1 cellular context compared by ENCODE assay signal in the genomic region with DNA sequence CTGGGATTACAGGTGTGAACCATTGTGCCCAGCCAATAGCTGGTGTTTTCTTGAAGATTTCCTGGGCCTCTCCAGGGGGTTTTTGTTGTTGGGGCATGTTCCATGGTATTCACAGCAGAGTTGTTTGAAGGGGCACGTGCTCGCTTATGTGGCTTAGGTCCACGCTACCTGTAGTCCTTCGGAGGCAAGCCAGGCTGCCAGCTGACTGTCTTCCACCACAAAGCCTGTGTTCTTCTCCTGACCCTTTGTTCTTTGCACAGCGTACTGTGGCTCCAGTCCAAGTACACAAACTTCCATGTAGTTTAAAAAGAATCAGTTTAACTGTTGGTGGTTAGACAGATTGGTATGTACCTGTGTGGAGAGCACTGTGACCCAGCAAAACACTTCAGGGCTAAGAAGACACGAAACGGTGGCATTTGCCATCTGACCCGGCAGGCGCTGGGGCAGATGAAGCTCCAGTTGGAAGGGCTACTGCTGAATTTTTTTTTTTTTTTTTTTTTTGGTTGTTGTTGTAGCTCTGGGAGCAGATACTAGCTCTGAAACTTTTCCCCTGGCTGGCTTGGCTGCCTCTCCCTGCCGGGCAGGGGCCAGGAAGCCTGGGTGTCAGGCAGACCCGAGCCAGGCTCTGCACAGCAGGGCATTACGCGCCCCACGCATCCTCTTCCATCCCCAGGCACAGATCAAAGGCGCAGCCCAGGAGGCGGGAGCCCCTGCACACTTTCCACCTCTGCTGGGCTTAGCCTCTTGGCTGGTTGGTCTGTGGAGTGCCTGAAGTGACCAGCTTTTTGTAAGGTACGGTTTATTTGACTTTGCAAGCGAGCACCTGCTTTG.
TF ChIP-seq lines count a peak whose summit lies in the region.

No MANE protein-coding gene starts in this region.

TF ChIP-seq in H1, 55 proteins besides CTCF, POLR2A, EP300 and RAD21 (continued from another document):
- TF ChIP-seq, protein P1, sequence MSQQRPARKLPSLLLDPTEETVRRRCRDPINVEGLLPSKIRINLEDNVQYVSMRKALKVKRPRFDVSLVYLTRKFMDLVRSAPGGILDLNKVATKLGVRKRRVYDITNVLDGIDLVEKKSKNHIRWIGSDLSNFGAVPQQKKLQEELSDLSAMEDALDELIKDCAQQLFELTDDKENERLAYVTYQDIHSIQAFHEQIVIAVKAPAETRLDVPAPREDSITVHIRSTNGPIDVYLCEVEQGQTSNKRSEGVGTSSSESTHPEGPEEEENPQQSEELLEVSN (IDR thresholded peaks at IDR 0.05): peak; percentile 62
- TF ChIP-seq, protein P2, sequence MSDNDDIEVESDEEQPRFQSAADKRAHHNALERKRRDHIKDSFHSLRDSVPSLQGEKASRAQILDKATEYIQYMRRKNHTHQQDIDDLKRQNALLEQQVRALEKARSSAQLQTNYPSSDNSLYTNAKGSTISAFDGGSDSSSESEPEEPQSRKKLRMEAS (IDR thresholded peaks at IDR 0.05): peak; percentile 73
